ENCODE assay signal across 1 cellular context in genomic region chr19:657611-658010, GRCh38.
TF ChIP-seq lines count a peak whose summit lies in the region.

No MANE protein-coding gene starts in this region.

TF ChIP-seq in K562, 482 proteins besides CTCF, POLR2A, EP300 and RAD21:
- TF ChIP-seq FOXM1 (IDR thresholded peaks at IDR 0.05; ENCODE audit: low read depth): no peak
- no peak for TF ChIP-seq FOXM1 (CRISPR knock-in tag; IDR thresholded peaks at IDR 0.05; ENCODE audit: low read depth)
- peak; percentile 8; the same call in 1 of the 2 replicates for TF ChIP-seq POLR2G (IDR thresholded peaks at IDR 0.05; ENCODE audit: low read depth, low read length)
- peak; percentile 41 for TF ChIP-seq RBFOX2 (IDR thresholded peaks at IDR 0.05; ENCODE audit: low read depth, low read length)
